In genomic region chr2:226066391-226066790, GRCh38 we compare ENCODE assay signal across 23 cellular contexts.
"Had no signal": no experiment of that assay in that cellular context is flagged by ENCODE, and none has a peak within 500 bp of the region (broad histone marks: within the 10 kb centered on the region; RNA-seq: fewer than 3 reads in every experiment).

No MANE protein-coding gene starts in this region.

- H3K4me3 ChIP-seq: breast epithelium, SJCRH30 had no signal

- DNase-seq: activated CD4-positive, alpha-beta T cell treated with anti-CD3 and anti-CD28 coated beads for 4 hours; activated CD8-positive, alpha-beta memory T cell treated with anti-CD3 and anti-CD28 coated beads, Interleukin-2, amount 50 U/mL, for 48 hours; activated CD8-positive, alpha-beta T cell treated with anti-CD3 and anti-CD28 coated beads, Interleukin-2, amount 10 ng/mL, durations not matched to agents 7 days and 5 days; activated effector memory CD4-positive, alpha-beta T cell treated with Interleukin-2 at 50 U/mL for 16 hours; activated naive CD4-positive, alpha-beta T cell; activated T-cell treated with anti-CD3 and anti-CD28 coated beads, Interleukin-2, amount 50 U/mL, for 24 hours; aorta; caudate nucleus; Kasumi-1; NCI-H146; NCI-H187 treated with DMSO at 0.1 percent for 48 hours; NCI-H2081 treated with DMSO at 0.1 percent for 48 hours; NCI-H2227 treated with DMSO at 0.1 percent for 48 hours; NCI-H446 treated with DMSO at 0.1 percent for 48 hours; NCI-H524 treated with DMSO at 0.1 percent for 48 hours; NCI-H748 treated with DMSO at 0.1 percent for 48 hours; NK-92 treated with Interleukin-12 subunit alpha and Interleukin-12 subunit beta, amount 100 ng/mL, for 24 hours; Right ventricle myocardium superior; RPMI8226; SJCRH30 had no signal

- H3K9me3 ChIP-seq: breast epithelium, SJCRH30 had no signal

- H3K27ac ChIP-seq: breast epithelium, SJCRH30 had no signal

- H3K4me1 ChIP-seq: breast epithelium, SJCRH30 had no signal

- H3K36me3 ChIP-seq: breast epithelium, SJCRH30 had no signal

- H3K27me3 ChIP-seq: breast epithelium, SJCRH30 had no signal

- ATAC-seq: activated CD4-positive, CD25-positive, alpha-beta regulatory T cell treated with anti-CD3 and anti-CD28 coated beads, Interleukin-2, amount 50 U/mL, for 24 hours; activated CD8-positive, alpha-beta T cell treated with anti-CD3 and anti-CD28 coated beads, Interleukin-2, amount 10 ng/mL, durations not matched to agents 7 days and 5 days; Panc1 had no signal
